In the genomic region with DNA sequence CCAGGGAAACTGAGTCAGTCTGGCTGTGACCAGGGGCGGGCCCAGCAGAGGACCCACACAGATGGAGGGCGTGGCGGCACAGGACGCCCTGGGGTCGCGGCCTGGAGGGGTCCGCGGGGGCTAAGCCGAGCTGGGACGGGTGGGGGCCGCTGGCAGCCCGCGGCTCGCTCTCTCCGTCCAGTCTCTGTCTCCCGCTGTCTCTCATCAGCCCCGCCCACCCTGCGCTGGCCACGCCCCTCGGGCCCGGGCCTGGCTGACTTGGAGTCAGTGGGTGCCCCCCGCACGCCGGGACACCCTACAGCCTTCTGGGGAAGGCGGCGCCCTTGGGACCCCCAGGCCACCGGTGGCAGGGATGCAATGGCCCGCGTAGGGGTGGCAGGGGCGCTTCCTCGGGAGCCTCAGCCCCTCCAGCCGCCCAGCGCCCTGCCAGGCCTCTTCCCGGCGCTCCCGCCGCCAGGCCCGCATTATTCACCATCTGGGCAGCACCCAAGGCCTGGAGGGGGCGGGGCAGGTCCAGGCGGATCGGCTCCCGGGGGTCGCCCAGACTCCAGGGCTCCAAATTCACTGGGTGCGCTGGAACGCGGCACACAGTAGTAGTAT, we compare ENCODE assay signal across 8 cellular contexts. TPM values are rescaled to one million over a fixed set of nuclear protein-coding genes. Genes with fewer than 3 reads are reported as not detected.
A peak's percentile ranks its signal among the peaks of the same experiment; 100 is the strongest.
DNase-seq lines count a peak whose midpoint lies in the region; ATAC-seq and TF ChIP-seq lines count a peak whose summit lies in the region.

TBXA2R (minus strand) TSS at position 186 of the 600 bp plus-strand sequence. CDS start 6,241 bp downstream, outside the sequence.

- intact Hi-C loops in CD8-positive, alpha-beta T cell (cut with DNase I, micrococcal nuclease), result no loop called here

- CTCF ChIA-PET in CD8-positive, alpha-beta T cell (lab: Charles Lee), result interaction anchor here (1.3 to 4.0 kb wide), 2 partner anchors 15 to 20 kb away, joined by 3 to 21 read pairs; partner anchors contain the start of gene GIPC3

- peaks cover 47% of the 10 kb centered on the region for H3K4me1 ChIP-seq in CD8-positive, alpha-beta T cell (ENCODE audit: insufficient read depth, low read length)
- peaks cover 8% of the 10 kb centered on the region; the same call in 1 of the 2 replicates for H3K4me1 ChIP-seq in HUES64 (ENCODE audit: insufficient read depth, low read length)
- peaks cover 13% of the 10 kb centered on the region for H3K4me1 ChIP-seq in muscle layer of colon (ENCODE audit: insufficient read depth, low read length)

- peak within 1 kb of the TSS; percentile 17 for H3K27ac ChIP-seq in CD8-positive, alpha-beta T cell (ENCODE audit: low read depth, low read length)
- H3K27ac ChIP-seq in HUES64 (ENCODE audit: low read depth, low read length) (no peak within 1 kb of the TSS), muscle layer of colon (ENCODE audit: low read depth, low read length) (peak within 1 kb of the TSS; percentile 79)

- H3K4me1 Mint-ChIP-seq in CD8-positive, alpha-beta T cell (ENCODE audit: low read depth), result peaks cover 15% of the 10 kb centered on the region
- peaks cover 8% of the 10 kb centered on the region for H3K4me1 Mint-ChIP-seq in stimulated activated naive CD8-positive, alpha-beta T cell treated with anti-CD3 and anti-CD28 coated beads, Interleukin-15, Interleukin-2, amounts not matched to agents 100 ng/mL and 50 ng/mL, for 24 hours (ENCODE audit: low read depth)

- H3K27me3 Mint-ChIP-seq in CD8-positive, alpha-beta T cell (ENCODE audit: low read depth), result no peaks in the 10 kb centered on the region
- no peaks in the 10 kb centered on the region for H3K27me3 Mint-ChIP-seq in stimulated activated naive CD8-positive, alpha-beta T cell treated with anti-CD3 and anti-CD28 coated beads, Interleukin-15, Interleukin-2, amounts not matched to agents 100 ng/mL and 50 ng/mL, for 24 hours

- WGBS in HUES64, result 2% methylated on average over 46 of the region's 46 CpGs

- peaks cover 6% of the 10 kb centered on the region for H3K36me3 Mint-ChIP-seq in CD8-positive, alpha-beta T cell
- H3K36me3 Mint-ChIP-seq in stimulated activated naive CD8-positive, alpha-beta T cell treated with anti-CD3 and anti-CD28 coated beads, Interleukin-15, Interleukin-2, amounts not matched to agents 100 ng/mL and 50 ng/mL, for 24 hours (ENCODE audit: low read depth), result peaks cover 6% of the 10 kb centered on the region

- POLR2A ChIA-PET in CD8-positive, alpha-beta T cell (lab: Charles Lee), result interaction anchor here (0.7 kb wide), 1 partner anchor 21 kb away, joined by 3 read pairs; no protein-coding TSS in a partner anchor

- DNase-seq in CD8-positive, alpha-beta T cell, result peak; percentile 15 to 78 (median 59)
- DNase-seq in activated CD8-positive, alpha-beta memory T cell treated with anti-CD3 and anti-CD28 coated beads, Interleukin-2, amount 50 U/mL, for 24 hours (ENCODE audit: extremely low read depth), result peak; percentile 26
- no peak for DNase-seq in NCI-H187 treated with DMSO at 0.1 percent for 48 hours (lab: John Stamatoyannopoulos, UW)

- peak within 1 kb of the TSS; percentile 8; the same call in 1 of the 2 replicates for H3K9ac ChIP-seq in HUES64 (ENCODE audit: low read depth, low read length)
- H3K9ac ChIP-seq in muscle layer of colon (ENCODE audit: low read length), result no peak within 1 kb of the TSS

- ATAC-seq in CD8-positive, alpha-beta T cell, result peak; percentile 22
- ATAC-seq in esophagus mucosa (peak; percentile 35), HG02981 (IDR thresholded peaks at IDR 0.05; ENCODE audit: unreplicated experiment) (no peak)

- H3K36me3 ChIP-seq in CD8-positive, alpha-beta T cell (ENCODE audit: insufficient read depth, low read length), result no peaks in the 10 kb centered on the region
- H3K36me3 ChIP-seq in HUES64 (ENCODE audit: insufficient read depth, low read length) (peaks cover 13% of the 10 kb centered on the region), muscle layer of colon (ENCODE audit: insufficient read depth, low read length) (peaks cover 9% of the 10 kb centered on the region)

- H3K27me3 ChIP-seq in CD8-positive, alpha-beta T cell (ENCODE audit: insufficient read depth, low read length), result no peaks in the 10 kb centered on the region
- H3K27me3 ChIP-seq in HUES64 (ENCODE audit: insufficient read depth, low read length) (peaks cover 12% of the 10 kb centered on the region), muscle layer of colon (ENCODE audit: control insufficient read depth in 1 of 2, insufficient read depth in 2 of 2, low read length in 2 of 2) (no peaks in the 10 kb centered on the region)

- TF ChIP-seq CTCF in CD8-positive, alpha-beta T cell (IDR thresholded peaks at IDR 0.05), result no peak

- no peaks in the 10 kb centered on the region for H3K9me3 ChIP-seq in CD8-positive, alpha-beta T cell (ENCODE audit: low read length)
- H3K9me3 ChIP-seq in HUES64 (ENCODE audit: insufficient read depth, low read depth, low read length) (no peaks in the 10 kb centered on the region), muscle layer of colon (ENCODE audit: low read length) (no peaks in the 10 kb centered on the region)

- H3K9me3 Mint-ChIP-seq in CD8-positive, alpha-beta T cell, result no peaks in the 10 kb centered on the region
- H3K9me3 Mint-ChIP-seq in stimulated activated naive CD8-positive, alpha-beta T cell treated with anti-CD3 and anti-CD28 coated beads, Interleukin-15, Interleukin-2, amounts not matched to agents 100 ng/mL and 50 ng/mL, for 24 hours, result no peaks in the 10 kb centered on the region

- peak within 1 kb of the TSS; percentile 41 for H3K27ac Mint-ChIP-seq in CD8-positive, alpha-beta T cell
- no peak within 1 kb of the TSS for H3K27ac Mint-ChIP-seq in stimulated activated naive CD8-positive, alpha-beta T cell treated with anti-CD3 and anti-CD28 coated beads, Interleukin-15, Interleukin-2, amounts not matched to agents 100 ng/mL and 50 ng/mL, for 24 hours

- peak within 1 kb of the TSS; percentile 20 for H3K4me3 ChIP-seq in CD8-positive, alpha-beta T cell (ENCODE audit: low read depth, low read length)
- peak within 1 kb of the TSS; percentile 53 for H3K4me3 ChIP-seq in HUES64 (ENCODE audit: low read length)
- H3K4me3 ChIP-seq in muscle layer of colon (ENCODE audit: low read depth in 1 of 2, low read length in 2 of 2), result peak within 1 kb of the TSS; percentile 54 to 68

- H3K4me3 Mint-ChIP-seq in CD8-positive, alpha-beta T cell, result peak within 1 kb of the TSS; percentile 67
- H3K4me3 Mint-ChIP-seq in stimulated activated naive CD8-positive, alpha-beta T cell treated with anti-CD3 and anti-CD28 coated beads, Interleukin-15, Interleukin-2, amounts not matched to agents 100 ng/mL and 50 ng/mL, for 24 hours, result peak within 1 kb of the TSS; percentile 39

RNA-seq across cellular contexts. Expression of gene TBXA2R, which starts in this region (rescaled TPM):
- total RNA-seq in CD8-positive, alpha-beta T cell, result 1 to 10 TPM; 2.3 to 2.6 TPM
- 0.70 TPM for polyA plus RNA-seq in HUES64 (2013, experiment 1 of 2)
- polyA plus RNA-seq in HUES64 (2013, experiment 2 of 2), result 0.38 TPM
- total RNA-seq in esophagus mucosa, result 0.64 TPM

Comparison
In these comparisons a context has a peak if more than half of its experiments do, and no peak if none do; other contexts are left out.
1. Peak in ATAC-seq in esophagus mucosa; RNA of the gene not detected or under 1 TPM.